In genomic region chr9:129584136-129584535, GRCh38 we compare ENCODE assay signal across 8 cellular contexts. TPM values are rescaled to one million over a fixed set of nuclear protein-coding genes. Genes with fewer than 3 reads are reported as not detected.
DNase-seq lines count a peak whose midpoint lies in the region; ATAC-seq, FAIRE-seq and TF ChIP-seq lines count a peak whose summit lies in the region.

No MANE protein-coding gene starts in this region.

- H3K9me3 ChIP-seq in Peyer's patch (no peaks in the 10 kb centered on the region), pancreas (no peaks in the 10 kb centered on the region), esophagus muscularis mucosa (no peaks in the 10 kb centered on the region)

- TF ChIP-seq EP300 in esophagus muscularis mucosa (IDR thresholded peaks at IDR 0.05): no peak

- TF ChIP-seq POLR2A in Peyer's patch (IDR thresholded peaks at IDR 0.05) (no peak), esophagus muscularis mucosa (IDR thresholded peaks at IDR 0.05; ENCODE audit: low read depth) (no peak)

- FAIRE-seq in pancreas (lab: Jason Lieb, UNC): no peak

- intact Hi-C loops in pancreas (cut with DNase I) (no loop called here), esophagus muscularis mucosa (cut with DNase I) (no loop called here)

- DNase-seq in EH (ENCODE audit: low read depth): peak; percentile 89
- DNase-seq in Peyer's patch: peak in 2 of 3 donors; percentile 74 to 86
- peak; percentile 37 for DNase-seq in activated gamma-delta T cell treated with anti-CD3 and anti-CD28 coated beads, Interleukin-2, amount 50 U/mL, for 16 hours (ENCODE audit: low read depth)
- DNase-seq in glomerular endothelial cell (ENCODE audit: extremely low read depth, low read depth, low spot score): peak; percentile 20
- peak in 3 of 6 donors; percentile 65 to 77 (median 69) for DNase-seq in pancreas
- DNase-seq in esophagus muscularis mucosa (ENCODE audit: extremely low spot score): no peak

- ATAC-seq in HG02981 (IDR thresholded peaks at IDR 0.05; ENCODE audit: unreplicated experiment) (peak; percentile 38), pancreas (peak; percentile 76 to 91 (median 86)), HG03045 (IDR thresholded peaks at IDR 0.05; ENCODE audit: unreplicated experiment) (no peak)

- H3K36me3 ChIP-seq in Peyer's patch: no peaks in the 10 kb centered on the region
- no peaks in the 10 kb centered on the region for H3K36me3 ChIP-seq in pancreas
- no peaks in the 10 kb centered on the region for H3K36me3 ChIP-seq in esophagus muscularis mucosa

- H3K27ac ChIP-seq in Peyer's patch: no peak overlapping the region
- no peak overlapping the region for H3K27ac ChIP-seq in pancreas
- no peak overlapping the region for H3K27ac ChIP-seq in esophagus muscularis mucosa (replicated peaks in 1 of 4)

- no peak for TF ChIP-seq CTCF in Peyer's patch (IDR thresholded peaks at IDR 0.05)
- no peak for TF ChIP-seq CTCF in pancreas (IDR thresholded peaks at IDR 0.05)
- TF ChIP-seq CTCF in esophagus muscularis mucosa (IDR thresholded peaks at IDR 0.05): no peak

- H3K4me1 ChIP-seq in Peyer's patch: no peaks in the 10 kb centered on the region
- H3K4me1 ChIP-seq in pancreas: peaks cover 0 to 3% (median 0%) of the 10 kb centered on the region in 3 donors
- H3K4me1 ChIP-seq in esophagus muscularis mucosa: peaks cover 0 to 9% (median 6%) of the 10 kb centered on the region in 4 donors

- H3K27me3 ChIP-seq in Peyer's patch (no peaks in the 10 kb centered on the region), pancreas (no peaks in the 10 kb centered on the region), esophagus muscularis mucosa (no peaks in the 10 kb centered on the region)

- WGBS in pancreas, 2 donors: 91 to 100% methylated on average over 1 of the region's 1 CpG
- WGBS in esophagus muscularis mucosa: 80% methylated on average over 1 of the region's 1 CpG

- H3K4me3 ChIP-seq in Peyer's patch: no peak overlapping the region
- H3K4me3 ChIP-seq in pancreas: no peak overlapping the region
- H3K4me3 ChIP-seq in esophagus muscularis mucosa: no peak overlapping the region

RNA-seq across cellular contexts. Expression of gene C9orf50, which starts 36.8 kb away (rescaled TPM):
- total RNA-seq in Peyer's patch (not detected), glomerular endothelial cell (not detected in 2 replicates), pancreas (not detected), esophagus muscularis mucosa (under 1 TPM in 1 of 4 donors, not detected in 3; 0.34 TPM)
- polyA plus RNA-seq in pancreas: not detected

RNA-seq across cellular contexts. Expression of gene NTMT1, which starts 41.8 kb away (rescaled TPM):
- 10 to 100 TPM; 11.9 to 35.5 (median 26.6) TPM for total RNA-seq in Peyer's patch
- 28.8 and 31.2 TPM in 2 replicates for total RNA-seq in glomerular endothelial cell
- 10 to 100 TPM; 11.3 to 19.4 (median 15.4) TPM for total RNA-seq in pancreas
- 10 to 100 TPM; 19.5 to 29.0 TPM for polyA plus RNA-seq in pancreas
- 10 to 100 TPM; 20.3 to 33.3 (median 31.9) TPM for total RNA-seq in esophagus muscularis mucosa

RNA-seq across cellular contexts. Expression of gene ASB6, which starts 57.8 kb away (rescaled TPM):
- 10 to 100 TPM; 19.8 to 26.8 (median 23.0) TPM for total RNA-seq in Peyer's patch
- 24.9 and 29.8 TPM in 2 replicates for total RNA-seq in glomerular endothelial cell
- 10 to 100 TPM in 1 of 6 donors, 1 to 10 TPM in 5; 6.3 to 13.1 (median 8.3) TPM for total RNA-seq in pancreas
- polyA plus RNA-seq in pancreas: 10 to 100 TPM; 21.2 to 23.7 TPM
- 10 to 100 TPM; 13.3 to 30.0 (median 22.0) TPM for total RNA-seq in esophagus muscularis mucosa
